In genomic region chr1:55823521-55824296, GRCh38 we compare ENCODE assay signal across 22 cellular contexts.
DNase-seq lines count a peak whose midpoint lies in the region; FAIRE-seq lines count a peak whose summit lies in the region.
"Had no signal": no experiment of that assay in that cellular context is flagged by ENCODE, and none has a peak within 500 bp of the region (broad histone marks: within the 10 kb centered on the region; RNA-seq: fewer than 3 reads in every experiment).

No MANE protein-coding gene starts in this region.

- no peak overlapping the region for H3K4me3 ChIP-seq in skeletal muscle cell (ENCODE audit: low read depth, low read length)
- H3K4me3 ChIP-seq: ascending aorta, esophagus muscularis mucosa, thoracic aorta had no signal

- FAIRE-seq in RCC 7860 (lab: Jason Lieb, UNC): no peak

- DNase-seq in EL: peak; percentile 59
- DNase-seq in RCC 7860 (ENCODE audit: low spot score): peak; percentile 47
- peak; percentile 44 for DNase-seq in fibroblast of gingiva (ENCODE audit: low read depth)
- DNase-seq in skeletal muscle cell (ENCODE audit: low read depth): peak; percentile 13
- DNase-seq in midbrain (lab: John Stamatoyannopoulos, UW): no peak
- DNase-seq in central memory CD4-positive, alpha-beta T cell: no peak
- DNase-seq in ecto neural progenitor cell (ENCODE audit: low spot score): no peak
- DNase-seq in cortex of kidney (lab: John Stamatoyannopoulos, UW): no peak
- DNase-seq: activated CD8-positive, alpha-beta memory T cell treated with anti-CD3 and anti-CD28 coated beads, Interleukin-2, amount 10 ng/mL, durations not matched to agents 7 days and 5 days; activated effector memory CD4-positive, alpha-beta T cell treated with Interleukin-2 at 50 U/mL for 16 hours; dermis blood vessel endothelial cell; DND-41; hippocampal formation; kidney glomerular epithelial cell; NCI-H1105; NCI-H2171 treated with DMSO at 0.1 percent for 48 hours; Right ventricle myocardium superior; stimulated activated CD4-positive, alpha-beta T cell treated with anti-CD3 and anti-CD28 coated beads, Interleukin-2, amount 100 ng/mL, for 48 hours; stimulated activated CD8-positive, alpha-beta memory T cell treated with anti-CD3 and anti-CD28 coated beads, Interleukin-4, amount 100 ng/mL, for 48 hours had no signal

Comparison
In these comparisons a context has a peak if more than half of its experiments do, and no peak if none do; other contexts are left out.
1. DNase-seq: peak in EL (single experiment), RCC 7860 (single experiment), fibroblast of gingiva (single experiment) and skeletal muscle cell (single experiment); none in midbrain (single experiment), central memory CD4-positive, alpha-beta T cell (single experiment), ecto neural progenitor cell (single experiment) and cortex of kidney (single experiment).